Comparison of ENCODE assay signal across 11 cellular contexts in the genomic region with DNA sequence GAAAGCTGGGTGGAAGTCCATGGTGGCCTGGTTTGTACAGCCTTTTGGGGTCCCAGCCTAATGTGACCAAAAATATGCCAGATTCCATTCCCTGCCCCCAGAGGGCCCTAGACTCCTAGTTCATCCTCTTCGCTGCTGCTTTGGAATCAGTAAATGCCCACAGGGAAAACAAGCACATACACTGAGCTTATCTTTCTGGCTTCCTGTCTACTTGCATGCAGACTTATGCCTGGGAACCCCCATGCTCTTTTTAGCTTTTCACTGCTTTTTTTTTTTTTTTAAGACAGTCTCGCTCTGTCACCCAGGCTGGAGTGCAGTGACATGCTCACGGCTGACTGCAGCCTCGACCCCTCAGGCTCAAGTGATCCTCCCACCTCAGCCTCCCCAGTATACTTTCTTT. TPM values are rescaled to one million over a fixed set of nuclear protein-coding genes. Genes with fewer than 3 reads are reported as not detected.
DNase-seq lines count a peak whose midpoint lies in the region; TF ChIP-seq lines count a peak whose summit lies in the region.
"Had no signal": no experiment of that assay in that cellular context is flagged by ENCODE, and none has a peak within 500 bp of the region (broad histone marks: within the 10 kb centered on the region; RNA-seq: fewer than 3 reads in every experiment).

No MANE protein-coding gene starts in this region.

- H3K23ac ChIP-seq in trophoblast cell (ENCODE audit: low read length): no peak overlapping the region

- no peak overlapping the region for H2AK5ac ChIP-seq in trophoblast cell (ENCODE audit: low read length)

- H2AFZ ChIP-seq in trophoblast cell (ENCODE audit: insufficient read depth, low read length, poor library complexity): no peak overlapping the region

- no peaks in the 10 kb centered on the region for H3K79me1 ChIP-seq in trophoblast cell (ENCODE audit: low read length)

- TF ChIP-seq CTCF in cardiac fibroblast (IDR thresholded peaks at IDR 0.05; ENCODE audit: low read depth, low read length): peak; percentile 31
- TF ChIP-seq CTCF in nephron progenitor cell (IDR thresholded peaks at IDR 0.05): peak; percentile 21

- H2BK12ac ChIP-seq in trophoblast cell (ENCODE audit: low read length): no peak overlapping the region

- no peak overlapping the region for H4K12ac ChIP-seq in trophoblast cell (ENCODE audit: low read depth, low read length)

- H3K27me3 ChIP-seq in trophoblast cell (ENCODE audit: insufficient read depth, low read length): no peaks in the 10 kb centered on the region

- H3K9me3 Mint-ChIP-seq in nephron progenitor cell: peaks cover 3% of the 10 kb centered on the region

- H2BK120ac ChIP-seq in trophoblast cell (ENCODE audit: insufficient read depth, low read length, poor library complexity): no peak overlapping the region

- peaks cover 10% of the 10 kb centered on the region for H3K4me1 Mint-ChIP-seq in nephron progenitor cell
- H3K4me1 Mint-ChIP-seq: central memory CD8-positive, alpha-beta T cell had no signal

- no CpG with 5 or more reads among the region's 4 CpGs for WGBS in trophoblast cell (ENCODE audit: extremely low coverage, insufficient coverage, insufficient read length)

- DNase-seq in G401 (ENCODE audit: low spot score) (peak; percentile 39), NCI-H146 treated with DMSO at 0.1 percent for 48 hours (lab: John Stamatoyannopoulos, UW; ENCODE audit: unreplicated experiment) (peak; percentile 38), cardiac fibroblast (ENCODE audit: low read depth in 2 of 2) (peak; percentile 26 to 75), nephron progenitor cell (no peak), posterior vena cava (ENCODE audit: low spot score) (no peak), head of caudate nucleus (no peak), trophoblast cell (no peak)
- no peak for DNase-seq in stimulated activated CD4-positive, alpha-beta T cell treated with anti-CD3 and anti-CD28 coated beads, Interleukin-12 subunit alpha, Interleukin-12 subunit beta, amount 100 ng/mL, for 4 hours
- DNase-seq: activated CD4-positive, CD25-positive, alpha-beta regulatory T cell treated with anti-CD3 and anti-CD28 coated beads, Interleukin-2, amount 50 U/mL, for 72 hours; NCI-H2081 had no signal

- H3K4me3 ChIP-seq in cardiac fibroblast (replicated peaks in 1 of 2; ENCODE audit: low read depth in 2 of 2, low read length in 2 of 2) (no peak overlapping the region), trophoblast cell (ENCODE audit: low read depth, low read length) (no peak overlapping the region)

- no peak overlapping the region for H4K91ac ChIP-seq in trophoblast cell (ENCODE audit: low read depth, low read length)

- no peaks in the 10 kb centered on the region for H3K36me3 Mint-ChIP-seq in nephron progenitor cell (ENCODE audit: low read depth)

- peaks cover 62% of the 10 kb centered on the region for H3K27me3 Mint-ChIP-seq in nephron progenitor cell (ENCODE audit: low read depth, poor library complexity)

- no peak overlapping the region for H3K27ac ChIP-seq in trophoblast cell (ENCODE audit: low read depth, low read length)

- in situ Hi-C loops in G401 (cut with HindIII; ENCODE audit: low sequenced_read_pairs): loop anchor here (10.0 kb wide), 1 partner anchor 136 kb away; no protein-coding TSS in a partner anchor

- H3K36me3 ChIP-seq in trophoblast cell (ENCODE audit: control insufficient read depth in 1 of 2, insufficient read depth in 2 of 2, low read length in 2 of 2): no peaks in the 10 kb centered on the region

- no peaks in the 10 kb centered on the region for H3K79me2 ChIP-seq in trophoblast cell (ENCODE audit: control insufficient read depth, insufficient read depth, low read length, poor library complexity)

- no peak overlapping the region for H2BK5ac ChIP-seq in trophoblast cell (ENCODE audit: low read depth, low read length, poor library complexity)

- H3K9me3 ChIP-seq in trophoblast cell (ENCODE audit: insufficient read depth, low read depth, low read length): no peaks in the 10 kb centered on the region

- H3K4me2 ChIP-seq in trophoblast cell (ENCODE audit: low read length): no peak overlapping the region

- no peak overlapping the region for H3K18ac ChIP-seq in trophoblast cell (ENCODE audit: low read length)

- no peak overlapping the region for H4K8ac ChIP-seq in trophoblast cell (ENCODE audit: low read depth, low read length)

- no peaks in the 10 kb centered on the region for H3K4me1 ChIP-seq in trophoblast cell (ENCODE audit: control insufficient read depth in 1 of 2, insufficient read depth in 2 of 2, low read length in 2 of 2)

- intact Hi-C loops in posterior vena cava (cut with DNase I): loop anchor here in 1 of 2 donors (10.0 kb wide), 1 partner anchor 146 kb away; no protein-coding TSS in a partner anchor
- intact Hi-C loops in head of caudate nucleus (cut with DNase I): loop anchor here (10.0 kb wide), 1 partner anchor 146 kb away; no protein-coding TSS in a partner anchor

- no peak overlapping the region for H3K4ac ChIP-seq in trophoblast cell (ENCODE audit: low read depth, low read length)

- no peak overlapping the region for H3K4me3 Mint-ChIP-seq in nephron progenitor cell
- H3K4me3 Mint-ChIP-seq: central memory CD8-positive, alpha-beta T cell had no signal

- H3K9ac ChIP-seq in trophoblast cell (ENCODE audit: low read length): no peak overlapping the region

- no peak overlapping the region for H3K27ac Mint-ChIP-seq in nephron progenitor cell

- no peak overlapping the region for H3K14ac ChIP-seq in trophoblast cell (ENCODE audit: low read length)

RNA-seq across cellular contexts. Expression of gene CD300LG, which starts 6.2 kb away (rescaled TPM):
- 0.31 TPM in 1 of 2 replicates, not detected in the other for total RNA-seq in G401 (2014; rRNA removed; shearing (Covaris generic))
- total RNA-seq in posterior vena cava: 1 to 10 TPM; 3.5 to 5.1 TPM
- polyA plus RNA-seq in trophoblast cell (2013): not detected in 2 replicates

RNA-seq across cellular contexts. Expression of gene MPP3, which starts 7.9 kb away (rescaled TPM):
- total RNA-seq in G401 (2014; rRNA removed; shearing (Covaris generic)): 2.1 and 2.2 TPM in 2 replicates
- total RNA-seq in posterior vena cava: 10 to 100 TPM in 1 of 2 donors, 1 to 10 TPM in 1; 8.5 to 10.2 TPM
- 0.76 and 0.86 TPM in 2 replicates for polyA plus RNA-seq in trophoblast cell (2013)

Comparison
In these comparisons a context has a peak if more than half of its experiments do, and no peak if none do; other contexts are left out.
1. DNase-seq: peak in G401 (single experiment), NCI-H146 treated with DMSO at 0.1 percent for 48 hours (single experiment) and cardiac fibroblast (2 of 2); none in nephron progenitor cell (single experiment), posterior vena cava (single experiment), head of caudate nucleus (0 of 42), trophoblast cell (0 of 2) and stimulated activated CD4-positive, alpha-beta T cell treated with anti-CD3 and anti-CD28 coated beads, Interleukin-12 subunit alpha, Interleukin-12 subunit beta, amount 100 ng/mL, for 4 hours (single experiment).